ENCODE assay signal across 22 cellular contexts in genomic region chr5:168885324-168886120, GRCh38.
A peak's percentile ranks its signal among the peaks of the same experiment; 100 is the strongest.
DNase-seq lines count a peak whose midpoint lies in the region; ATAC-seq, FAIRE-seq and TF ChIP-seq lines count a peak whose summit lies in the region.
"Had no signal": no experiment of that assay in that cellular context is flagged by ENCODE, and none has a peak within 500 bp of the region (broad histone marks: within the 10 kb centered on the region; RNA-seq: fewer than 3 reads in every experiment).

No MANE protein-coding gene starts in this region.

- no peaks in the 10 kb centered on the region for H3K9me3 ChIP-seq in kidney (ENCODE audit: control insufficient read depth in 1 of 2, low read length in 2 of 2)
- H3K9me3 ChIP-seq in lower lobe of right lung: no peaks in the 10 kb centered on the region
- H3K9me3 ChIP-seq: prostate gland had no signal

- H3K27ac ChIP-seq in coronary artery (peak overlapping the region in 1 of 2 donors; percentile 31), kidney (ENCODE audit: low read depth in 2 of 2, low read length in 2 of 2) (no peak overlapping the region), lower lobe of right lung (no peak overlapping the region)
- H3K27ac ChIP-seq: prostate gland had no signal

- H3K4me3 ChIP-seq in coronary artery: no peak overlapping the region
- H3K4me3 ChIP-seq in kidney (ENCODE audit: low read length in 2 of 2): no peak overlapping the region
- H3K4me3 ChIP-seq in lower lobe of right lung: no peak overlapping the region
- H3K4me3 ChIP-seq: prostate gland had no signal

- H3K9ac ChIP-seq in kidney (ENCODE audit: low read length in 2 of 2): no peak overlapping the region

- H3K4me1 ChIP-seq in kidney (ENCODE audit: control insufficient read depth in 1 of 2, insufficient read depth in 1 of 2, low read depth in 1 of 2, low read length in 2 of 2) (no peaks in the 10 kb centered on the region), lower lobe of right lung (no peaks in the 10 kb centered on the region)
- H3K4me1 ChIP-seq: prostate gland had no signal

- FAIRE-seq in kidney (lab: Jason Lieb, UNC): no peak

- peaks cover 5% of the 10 kb centered on the region for H3K27me3 ChIP-seq in lower lobe of right lung (ENCODE audit: low read depth)

- in situ Hi-C loops in SK-MEL-5 (cut with HindIII; ENCODE audit: low pct_unique_long_range_greater_than_20kb, low sequenced_read_pairs): no loop called here

- DNase-seq in AG20443 (ENCODE audit: low spot score): peak; percentile 41
- peak; percentile 38 for DNase-seq in SK-MEL-5 (ENCODE audit: low read depth, low spot score)
- peak; percentile 73 for DNase-seq in Right ventricle myocardium superior
- DNase-seq in midbrain (lab: John Stamatoyannopoulos, UW): peak; percentile 20
- DNase-seq in coronary artery (ENCODE audit: low spot score): no peak
- DNase-seq in kidney: no peak
- DNase-seq in lower lobe of right lung: no peak
- DNase-seq: activated CD4-positive, alpha-beta T cell treated with anti-CD3 and anti-CD28 coated beads, Interleukin-2, amount 50 U/mL, for 1 hour; activated CD8-positive, alpha-beta memory T cell treated with anti-CD3 and anti-CD28 coated beads, Interleukin-2, amount 50 U/mL, for 48 hours; activated gamma-delta T cell; CD8-positive, alpha-beta memory T cell; HCEC 1CT; IMR-90; MM.1S; naive thymus-derived CD4-positive, alpha-beta T cell; NCI-H1694 treated with DMSO at 0.1 percent for 48 hours; NK-92 treated with Interleukin-12 subunit alpha and Interleukin-12 subunit beta, amount 100 ng/mL, for 24 hours; stimulated activated CD4-positive, alpha-beta T cell treated with anti-CD3 and anti-CD28 coated beads, Interleukin-12 subunit alpha, Interleukin-12 subunit beta, amount 100 ng/mL, for 4 hours; stimulated activated CD8-positive, alpha-beta memory T cell treated with anti-CD3 and anti-CD28 coated beads, Interleukin-4, amount 100 ng/mL, for 48 hours; T-helper 1 cell had no signal

- TF ChIP-seq CTCF in coronary artery (IDR thresholded peaks at IDR 0.05): no peak
- TF ChIP-seq CTCF in kidney (IDR thresholded peaks at IDR 0.05; ENCODE audit: borderline replicate concordance, extremely low read depth, insufficient read depth): no peak
- TF ChIP-seq CTCF in lower lobe of right lung (IDR thresholded peaks at IDR 0.05): no peak

- intact Hi-C loops in Right ventricle myocardium superior (cut with DNase I) (no loop called here), kidney (cut with DNase I) (no loop called here), lower lobe of right lung (cut with DNase I) (no loop called here)

- no peaks in the 10 kb centered on the region for H3K36me3 ChIP-seq in kidney (ENCODE audit: control insufficient read depth in 1 of 2, insufficient read depth in 2 of 2, low read length in 2 of 2)
- H3K36me3 ChIP-seq in lower lobe of right lung: no peaks in the 10 kb centered on the region
- H3K36me3 ChIP-seq: prostate gland had no signal

- ATAC-seq in Right ventricle myocardium superior (ENCODE audit: poor library complexity): peak; percentile 88
- ATAC-seq in HG03139 (IDR thresholded peaks at IDR 0.05; ENCODE audit: unreplicated experiment): no peak
- no peak for ATAC-seq in lower lobe of right lung
- ATAC-seq: naive thymus-derived CD4-positive, alpha-beta T cell had no signal

Comparison
In these comparisons a context has a peak if more than half of its experiments do, and no peak if none do; other contexts are left out.
1. DNase-seq: peak in AG20443 (single experiment), SK-MEL-5 (single experiment), Right ventricle myocardium superior (single experiment) and midbrain (single experiment); none in coronary artery (single experiment), kidney (single experiment) and lower lobe of right lung (single experiment).